Comparison of ENCODE assay signal across 9 cellular contexts in genomic region chr7:101884671-101885596, GRCh38.
DNase-seq lines count a peak whose midpoint lies in the region; ATAC-seq, FAIRE-seq and TF ChIP-seq lines count a peak whose summit lies in the region.
"Had no signal": no experiment of that assay in that cellular context is flagged by ENCODE, and none has a peak within 500 bp of the region (broad histone marks: within the 10 kb centered on the region; RNA-seq: fewer than 3 reads in every experiment).

No MANE protein-coding gene starts in this region.

- H3K36me3 ChIP-seq in HEK293 (ENCODE audit: control insufficient read depth in 2 of 2, insufficient read depth in 1 of 2, low read length in 2 of 2): no peaks in the 10 kb centered on the region
- no peaks in the 10 kb centered on the region for H3K36me3 ChIP-seq in suprapubic skin
- no peaks in the 10 kb centered on the region for H3K36me3 ChIP-seq in mammary epithelial cell (ENCODE audit: insufficient read depth, low read length)
- H3K36me3 ChIP-seq: Peyer's patch had no signal

- peaks cover 25% of the 10 kb centered on the region for H3K4me1 Mint-ChIP-seq in stimulated activated effector memory CD8-positive, alpha-beta T cell treated with anti-CD3 and anti-CD28 coated beads, Interleukin-12 subunit alpha, Interleukin-12 subunit beta, amount 100 ng/mL, for 72 hours

- ATAC-seq in activated naive CD4-positive, alpha-beta T cell treated with anti-CD3 and anti-CD28 coated beads, Interleukin-2, amount 50 U/mL, for 72 hours: peak; percentile 62 to 77
- ATAC-seq in stimulated activated effector memory CD8-positive, alpha-beta T cell treated with anti-CD3 and anti-CD28 coated beads, Interleukin-12 subunit alpha, Interleukin-12 subunit beta, amount 100 ng/mL, for 72 hours: no peak

- no peak overlapping the region for H2AFZ ChIP-seq in mammary epithelial cell (ENCODE audit: low read depth, low read length)

- H3K4me1 ChIP-seq in HEK293 (ENCODE audit: control insufficient read depth, insufficient read depth, low read length) (peaks cover 30% of the 10 kb centered on the region), suprapubic skin (peaks cover 29% of the 10 kb centered on the region), mammary epithelial cell (ENCODE audit: insufficient read depth, low read length) (peaks cover 26% of the 10 kb centered on the region)

- peak overlapping the region; percentile 13 to 94 for H3K27ac Mint-ChIP-seq in activated naive CD4-positive, alpha-beta T cell treated with anti-CD3 and anti-CD28 coated beads, Interleukin-2, amount 50 U/mL, for 72 hours
- H3K27ac Mint-ChIP-seq in stimulated activated effector memory CD8-positive, alpha-beta T cell treated with anti-CD3 and anti-CD28 coated beads, Interleukin-12 subunit alpha, Interleukin-12 subunit beta, amount 100 ng/mL, for 72 hours: peak overlapping the region; percentile 38

- WGBS in suprapubic skin: 86% methylated on average over 13 of the region's 13 CpGs
- 94% methylated on average over 12 of the region's 13 CpGs for WGBS in mammary epithelial cell (ENCODE audit: low coverage, missing lambda C conversion rate)

- in situ Hi-C loops in mammary epithelial cell (cut with MboI; ENCODE audit: low sequenced_read_pairs in 2 of 2): no loop called here

- H3K4me3 ChIP-seq in HEK293 (ENCODE audit: low read depth, low read length): no peak overlapping the region
- no peak overlapping the region for H3K4me3 ChIP-seq in suprapubic skin
- no peak overlapping the region for H3K4me3 ChIP-seq in mammary epithelial cell (replicated peaks in 1 of 3; ENCODE audit: insufficient read depth in 1 of 3, low read depth in 2 of 3, low read length in 3 of 3)
- H3K4me3 ChIP-seq: Peyer's patch had no signal

- FAIRE-seq in H54 (lab: Jason Lieb, UNC): no peak

- no peak overlapping the region for H3K4me2 ChIP-seq in mammary epithelial cell (ENCODE audit: insufficient read depth, low read depth, low read length)

- TF ChIP-seq CTCF in HEK293 (tag by site-specific recombination; IDR thresholded peaks at IDR 0.05) (no peak), suprapubic skin (IDR thresholded peaks at IDR 0.05) (no peak), mammary epithelial cell (conservative IDR thresholded peaks at IDR 0.05 in 1 of 2, IDR thresholded peaks at IDR 0.05 in 1 of 2; ENCODE audit: extremely low read depth in 1 of 2, insufficient read depth in 1 of 2, low read depth in 1 of 2, low read length in 2 of 2) (no peak)

- dilution Hi-C loops in mammary epithelial cell (cut with HindIII; ENCODE audit: low sequenced_read_pairs): no loop called here

- CTCF ChIA-PET in HEK293 (lab: Yijun Ruan, JAX) (no interaction called here), mammary epithelial cell (lab: Charles Lee; ENCODE audit: low non-redundant PET) (no interaction called here)

- H3K9me3 ChIP-seq in HEK293 (ENCODE audit: control insufficient read depth, insufficient read depth, low read depth, low read length) (no peaks in the 10 kb centered on the region), suprapubic skin (no peaks in the 10 kb centered on the region), mammary epithelial cell (replicated peaks; ENCODE audit: insufficient read depth, low read length) (no peaks in the 10 kb centered on the region)
- H3K9me3 ChIP-seq: Peyer's patch had no signal

- no peak for TF ChIP-seq POLR2A in suprapubic skin (IDR thresholded peaks at IDR 0.05)
- no peak for TF ChIP-seq POLR2A in H54 (IDR thresholded peaks at IDR 0.05; ENCODE audit: low read depth, low read length)

- no peaks in the 10 kb centered on the region for H4K20me1 ChIP-seq in mammary epithelial cell (ENCODE audit: insufficient read depth, low read length)

- no peak overlapping the region for H3K4me3 Mint-ChIP-seq in stimulated activated effector memory CD8-positive, alpha-beta T cell treated with anti-CD3 and anti-CD28 coated beads, Interleukin-12 subunit alpha, Interleukin-12 subunit beta, amount 100 ng/mL, for 72 hours

- POLR2A ChIA-PET in HEK293 (lab: Yijun Ruan, JAX): no interaction called here

- BruUV-seq in mammary epithelial cell (replicated peaks; lab: Mats Ljungman, UMichigan): no TSS peak

- intact Hi-C loops in mammary epithelial cell (cut with micrococcal nuclease): loop anchor here (5.0 to 10.0 kb wide), 2 partner anchors 143 to 350 kb away; no protein-coding TSS in a partner anchor

- H3K27me3 ChIP-seq in suprapubic skin (no peaks in the 10 kb centered on the region), mammary epithelial cell (ENCODE audit: insufficient read depth, low read length) (no peaks in the 10 kb centered on the region)
- H3K27me3 ChIP-seq: Peyer's patch had no signal

- DNase-seq in activated CD4-positive, alpha-beta T cell treated with anti-CD3 and anti-CD28 coated beads for 48 hours: peak; percentile 12
- no peak for DNase-seq in activated CD4-positive, alpha-beta T cell treated with anti-CD3 and anti-CD28 coated beads for 4 hours
- no peak for DNase-seq in activated naive CD4-positive, alpha-beta T cell treated with anti-CD3 and anti-CD28 coated beads, Interleukin-2, amount 50 U/mL, for 72 hours (ENCODE audit: low spot score in 2 of 2)
- no peak for DNase-seq in stimulated activated effector memory CD8-positive, alpha-beta T cell treated with anti-CD3 and anti-CD28 coated beads, Interleukin-12 subunit alpha, Interleukin-12 subunit beta, amount 100 ng/mL, for 72 hours (ENCODE audit: low spot score in 2 of 2)
- DNase-seq in suprapubic skin (ENCODE audit: low spot score in 2 of 2) (no peak), H54 (ENCODE audit: insufficient read length, low spot score) (no peak), mammary epithelial cell (no peak)

- H3K36me3 Mint-ChIP-seq in activated naive CD4-positive, alpha-beta T cell treated with anti-CD3 and anti-CD28 coated beads, Interleukin-2, amount 50 U/mL, for 72 hours: no peaks in the 10 kb centered on the region
- H3K36me3 Mint-ChIP-seq in stimulated activated effector memory CD8-positive, alpha-beta T cell treated with anti-CD3 and anti-CD28 coated beads, Interleukin-12 subunit alpha, Interleukin-12 subunit beta, amount 100 ng/mL, for 72 hours: no peaks in the 10 kb centered on the region

- TF ChIP-seq EP300 in suprapubic skin (IDR thresholded peaks at IDR 0.05): no peak

- H3K27ac ChIP-seq in HEK293 (ENCODE audit: extremely low read depth, low read depth, low read length) (no peak overlapping the region), suprapubic skin (no peak overlapping the region), mammary epithelial cell (ENCODE audit: insufficient read depth, low read depth, low read length) (no peak overlapping the region)
- H3K27ac ChIP-seq: Peyer's patch had no signal

- no peaks in the 10 kb centered on the region for H3K9me3 Mint-ChIP-seq in activated naive CD4-positive, alpha-beta T cell treated with anti-CD3 and anti-CD28 coated beads, Interleukin-2, amount 50 U/mL, for 72 hours
- H3K9me3 Mint-ChIP-seq in stimulated activated effector memory CD8-positive, alpha-beta T cell treated with anti-CD3 and anti-CD28 coated beads, Interleukin-12 subunit alpha, Interleukin-12 subunit beta, amount 100 ng/mL, for 72 hours: no peaks in the 10 kb centered on the region

- H3K9ac ChIP-seq in mammary epithelial cell (ENCODE audit: insufficient read depth, low read length): no peak overlapping the region

- H3K79me2 ChIP-seq in mammary epithelial cell (ENCODE audit: insufficient read depth, low read length): peaks cover 51% of the 10 kb centered on the region

TF ChIP-seq in HEK293, 187 proteins besides CTCF, POLR2A, EP300 and RAD21 (continues in another document):
- TF ChIP-seq PRDM10 (tag by site-specific recombination; IDR thresholded peaks at IDR 0.05) (peak; percentile 41; the same call in 1 of the 2 replicates), ZNF37A (tag by site-specific recombination; IDR thresholded peaks at IDR 0.05) (no peak), ZNF202 (tag by site-specific recombination; IDR thresholded peaks at IDR 0.05; ENCODE audit: borderline replicate concordance) (no peak), ZNF280C (tag by site-specific recombination; IDR thresholded peaks at IDR 0.05) (no peak)
